Comparison of ENCODE assay signal across 1 cellular context in the genomic region with DNA sequence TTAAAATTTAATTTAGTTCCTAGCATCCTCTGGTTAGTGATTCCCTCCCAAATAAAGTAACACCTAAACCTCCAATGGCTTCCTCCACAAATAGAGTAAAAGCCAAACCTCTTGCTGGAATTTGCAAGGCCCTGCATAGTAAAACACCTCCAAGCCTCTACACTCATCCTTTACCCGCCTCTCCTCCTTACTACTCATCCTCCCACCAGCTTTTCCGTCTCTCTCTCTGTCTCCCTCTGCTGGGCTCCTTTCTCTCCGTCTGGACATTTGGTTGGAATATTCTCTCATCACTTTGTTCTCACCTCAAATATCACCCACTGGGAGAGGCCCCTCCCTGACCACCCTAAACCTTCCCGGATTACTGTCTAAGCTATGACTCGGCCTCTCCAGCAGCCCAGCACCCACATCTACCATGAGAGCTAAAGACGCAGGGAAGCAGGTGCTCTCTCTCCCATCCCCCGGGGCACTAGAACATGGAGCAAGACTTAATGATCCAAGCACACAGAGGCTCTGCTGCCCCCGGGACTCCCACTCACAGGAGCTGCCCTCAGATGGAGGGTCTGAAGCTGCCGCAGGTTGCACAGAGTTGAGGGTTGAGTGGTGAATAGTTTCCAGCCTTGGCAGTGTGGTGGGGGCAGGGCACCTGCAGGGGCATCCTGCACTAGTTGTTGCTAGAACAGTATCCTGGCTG.
TF ChIP-seq lines count a peak whose summit lies in the region.

No MANE protein-coding gene starts in this region.

TF ChIP-seq in GM23338, 12 proteins besides CTCF, POLR2A, EP300 and RAD21 (continued from another document):
- TF ChIP-seq, protein P1, sequence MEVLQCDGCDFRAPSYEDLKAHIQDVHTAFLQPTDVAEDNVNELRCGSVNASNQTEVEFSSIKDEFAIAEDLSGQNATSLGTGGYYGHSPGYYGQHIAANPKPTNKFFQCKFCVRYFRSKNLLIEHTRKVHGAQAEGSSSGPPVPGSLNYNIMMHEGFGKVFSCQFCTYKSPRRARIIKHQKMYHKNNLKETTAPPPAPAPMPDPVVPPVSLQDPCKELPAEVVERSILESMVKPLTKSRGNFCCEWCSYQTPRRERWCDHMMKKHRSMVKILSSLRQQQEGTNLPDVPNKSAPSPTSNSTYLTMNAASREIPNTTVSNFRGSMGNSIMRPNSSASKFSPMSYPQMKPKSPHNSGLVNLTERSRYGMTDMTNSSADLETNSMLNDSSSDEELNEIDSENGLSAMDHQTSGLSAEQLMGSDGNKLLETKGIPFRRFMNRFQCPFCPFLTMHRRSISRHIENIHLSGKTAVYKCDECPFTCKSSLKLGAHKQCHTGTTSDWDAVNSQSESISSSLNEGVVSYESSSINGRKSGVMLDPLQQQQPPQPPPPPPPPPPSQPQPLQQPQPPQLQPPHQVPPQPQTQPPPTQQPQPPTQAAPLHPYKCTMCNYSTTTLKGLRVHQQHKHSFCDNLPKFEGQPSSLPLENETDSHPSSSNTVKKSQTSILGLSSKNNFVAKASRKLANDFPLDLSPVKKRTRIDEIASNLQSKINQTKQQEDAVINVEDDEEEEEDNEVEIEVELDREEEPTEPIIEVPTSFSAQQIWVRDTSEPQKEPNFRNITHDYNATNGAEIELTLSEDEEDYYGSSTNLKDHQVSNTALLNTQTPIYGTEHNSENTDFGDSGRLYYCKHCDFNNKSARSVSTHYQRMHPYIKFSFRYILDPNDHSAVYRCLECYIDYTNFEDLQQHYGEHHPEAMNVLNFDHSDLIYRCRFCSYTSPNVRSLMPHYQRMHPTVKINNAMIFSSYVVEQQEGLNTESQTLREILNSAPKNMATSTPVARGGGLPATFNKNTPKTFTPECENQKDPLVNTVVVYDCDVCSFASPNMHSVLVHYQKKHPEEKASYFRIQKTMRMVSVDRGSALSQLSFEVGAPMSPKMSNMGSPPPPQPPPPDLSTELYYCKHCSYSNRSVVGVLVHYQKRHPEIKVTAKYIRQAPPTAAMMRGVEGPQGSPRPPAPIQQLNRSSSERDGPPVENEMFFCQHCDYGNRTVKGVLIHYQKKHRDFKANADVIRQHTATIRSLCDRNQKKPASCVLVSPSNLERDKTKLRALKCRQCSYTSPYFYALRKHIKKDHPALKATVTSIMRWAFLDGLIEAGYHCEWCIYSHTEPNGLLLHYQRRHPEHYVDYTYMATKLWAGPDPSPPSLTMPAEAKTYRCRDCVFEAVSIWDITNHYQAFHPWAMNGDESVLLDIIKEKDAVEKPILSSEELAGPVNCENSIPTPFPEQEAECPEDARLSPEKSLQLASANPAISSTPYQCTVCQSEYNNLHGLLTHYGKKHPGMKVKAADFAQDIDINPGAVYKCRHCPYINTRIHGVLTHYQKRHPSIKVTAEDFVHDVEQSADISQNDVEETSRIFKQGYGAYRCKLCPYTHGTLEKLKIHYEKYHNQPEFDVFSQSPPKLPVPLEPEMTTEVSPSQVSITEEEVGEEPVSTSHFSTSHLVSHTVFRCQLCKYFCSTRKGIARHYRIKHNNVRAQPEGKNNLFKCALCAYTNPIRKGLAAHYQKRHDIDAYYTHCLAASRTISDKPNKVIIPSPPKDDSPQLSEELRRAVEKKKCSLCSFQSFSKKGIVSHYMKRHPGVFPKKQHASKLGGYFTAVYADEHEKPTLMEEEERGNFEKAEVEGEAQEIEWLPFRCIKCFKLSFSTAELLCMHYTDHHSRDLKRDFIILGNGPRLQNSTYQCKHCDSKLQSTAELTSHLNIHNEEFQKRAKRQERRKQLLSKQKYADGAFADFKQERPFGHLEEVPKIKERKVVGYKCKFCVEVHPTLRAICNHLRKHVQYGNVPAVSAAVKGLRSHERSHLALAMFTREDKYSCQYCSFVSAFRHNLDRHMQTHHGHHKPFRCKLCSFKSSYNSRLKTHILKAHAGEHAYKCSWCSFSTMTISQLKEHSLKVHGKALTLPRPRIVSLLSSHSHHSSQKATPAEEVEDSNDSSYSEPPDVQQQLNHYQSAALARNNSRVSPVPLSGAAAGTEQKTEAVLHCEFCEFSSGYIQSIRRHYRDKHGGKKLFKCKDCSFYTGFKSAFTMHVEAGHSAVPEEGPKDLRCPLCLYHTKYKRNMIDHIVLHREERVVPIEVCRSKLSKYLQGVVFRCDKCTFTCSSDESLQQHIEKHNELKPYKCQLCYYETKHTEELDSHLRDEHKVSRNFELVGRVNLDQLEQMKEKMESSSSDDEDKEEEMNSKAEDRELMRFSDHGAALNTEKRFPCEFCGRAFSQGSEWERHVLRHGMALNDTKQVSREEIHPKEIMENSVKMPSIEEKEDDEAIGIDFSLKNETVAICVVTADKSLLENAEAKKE (CRISPR knock-in tag; IDR thresholded peaks at IDR 0.05): no peak
- TF ChIP-seq, protein P2, sequence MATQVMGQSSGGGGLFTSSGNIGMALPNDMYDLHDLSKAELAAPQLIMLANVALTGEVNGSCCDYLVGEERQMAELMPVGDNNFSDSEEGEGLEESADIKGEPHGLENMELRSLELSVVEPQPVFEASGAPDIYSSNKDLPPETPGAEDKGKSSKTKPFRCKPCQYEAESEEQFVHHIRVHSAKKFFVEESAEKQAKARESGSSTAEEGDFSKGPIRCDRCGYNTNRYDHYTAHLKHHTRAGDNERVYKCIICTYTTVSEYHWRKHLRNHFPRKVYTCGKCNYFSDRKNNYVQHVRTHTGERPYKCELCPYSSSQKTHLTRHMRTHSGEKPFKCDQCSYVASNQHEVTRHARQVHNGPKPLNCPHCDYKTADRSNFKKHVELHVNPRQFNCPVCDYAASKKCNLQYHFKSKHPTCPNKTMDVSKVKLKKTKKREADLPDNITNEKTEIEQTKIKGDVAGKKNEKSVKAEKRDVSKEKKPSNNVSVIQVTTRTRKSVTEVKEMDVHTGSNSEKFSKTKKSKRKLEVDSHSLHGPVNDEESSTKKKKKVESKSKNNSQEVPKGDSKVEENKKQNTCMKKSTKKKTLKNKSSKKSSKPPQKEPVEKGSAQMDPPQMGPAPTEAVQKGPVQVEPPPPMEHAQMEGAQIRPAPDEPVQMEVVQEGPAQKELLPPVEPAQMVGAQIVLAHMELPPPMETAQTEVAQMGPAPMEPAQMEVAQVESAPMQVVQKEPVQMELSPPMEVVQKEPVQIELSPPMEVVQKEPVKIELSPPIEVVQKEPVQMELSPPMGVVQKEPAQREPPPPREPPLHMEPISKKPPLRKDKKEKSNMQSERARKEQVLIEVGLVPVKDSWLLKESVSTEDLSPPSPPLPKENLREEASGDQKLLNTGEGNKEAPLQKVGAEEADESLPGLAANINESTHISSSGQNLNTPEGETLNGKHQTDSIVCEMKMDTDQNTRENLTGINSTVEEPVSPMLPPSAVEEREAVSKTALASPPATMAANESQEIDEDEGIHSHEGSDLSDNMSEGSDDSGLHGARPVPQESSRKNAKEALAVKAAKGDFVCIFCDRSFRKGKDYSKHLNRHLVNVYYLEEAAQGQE (IDR thresholded peaks at IDR 0.05; ENCODE audit: unreplicated experiment): no peak
- TF ChIP-seq JUNB (IDR thresholded peaks at IDR 0.05; ENCODE audit: unreplicated experiment): no peak
